In the genomic region with DNA sequence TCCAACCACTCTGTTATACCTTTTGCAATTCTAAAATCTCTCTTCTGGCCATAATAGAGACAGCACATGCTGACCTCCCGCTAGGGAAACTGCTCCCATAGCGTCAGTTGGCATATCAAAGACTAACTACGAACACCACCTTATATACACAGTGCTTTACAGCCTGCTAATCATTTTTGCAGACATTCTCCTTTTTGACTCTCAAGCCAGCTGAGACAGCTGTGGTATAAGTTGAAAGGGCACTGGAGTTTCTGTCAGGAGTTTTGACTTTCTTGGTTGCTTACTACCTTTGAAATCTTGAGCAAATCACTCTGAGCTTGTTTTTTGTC, we compare ENCODE assay signal across 13 cellular contexts.
DNase-seq lines count a peak whose midpoint lies in the region; ATAC-seq, FAIRE-seq and TF ChIP-seq lines count a peak whose summit lies in the region.
"Had no signal": no experiment of that assay in that cellular context is flagged by ENCODE, and none has a peak within 500 bp of the region (broad histone marks: within the 10 kb centered on the region; RNA-seq: fewer than 3 reads in every experiment).

No MANE protein-coding gene starts in this region.

- DNase-seq in GM12892 (ENCODE audit: insufficient read length) (no peak), SJCRH30 (no peak), left ventricle myocardium inferior (no peak), spleen (no peak)
- DNase-seq in central memory CD4-positive, alpha-beta T cell: no peak
- DNase-seq: H7, PC-9, right lobe of liver had no signal

- intact Hi-C loops in left ventricle myocardium inferior (cut with micrococcal nuclease): no loop called here
- intact Hi-C loops in spleen (cut with DNase I; ENCODE audit: low total_unique reads): no loop called here

- TF ChIP-seq CTCF in left ventricle myocardium inferior (IDR thresholded peaks at IDR 0.05; ENCODE audit: borderline replicate concordance) (no peak), spleen (IDR thresholded peaks at IDR 0.05 in 8 of 11, conservative IDR thresholded peaks at IDR 0.05 in 3 of 11) (no peak)

- ATAC-seq in GM19397 (IDR thresholded peaks at IDR 0.05; ENCODE audit: unreplicated experiment) (peak; percentile 28), HG03095 (IDR thresholded peaks at IDR 0.05; ENCODE audit: unreplicated experiment) (peak; percentile 14), GM19455 (IDR thresholded peaks at IDR 0.05; ENCODE audit: unreplicated experiment) (no peak)
- ATAC-seq: left lobe of liver had no signal

- H3K27ac ChIP-seq in SJCRH30 (peak overlapping the region; percentile 29; the same call in 1 of the 2 replicates), left ventricle myocardium inferior (replicated peaks) (no peak overlapping the region), spleen (peak overlapping the region in 3 of 8 donors; percentile 26 to 75 (median 47))
- H3K27ac ChIP-seq: BLaER1, PC-9, right lobe of liver had no signal

- H3K9me3 ChIP-seq in SJCRH30 (replicated peaks) (no peaks in the 10 kb centered on the region), left ventricle myocardium inferior (replicated peaks) (peaks cover 6% of the 10 kb centered on the region), spleen (no peaks in the 10 kb centered on the region)
- H3K9me3 ChIP-seq: BLaER1, right lobe of liver had no signal

- peaks cover 6% of the 10 kb centered on the region; the same call in 1 of the 2 replicates for H3K4me1 ChIP-seq in SJCRH30
- no peaks in the 10 kb centered on the region for H3K4me1 ChIP-seq in left ventricle myocardium inferior
- peaks cover 0 to 26% (median 16%) of the 10 kb centered on the region in 6 donors for H3K4me1 ChIP-seq in spleen
- H3K4me1 ChIP-seq: right lobe of liver had no signal

- TF ChIP-seq POLR2A in GM12892 (IDR thresholded peaks at IDR 0.05; ENCODE audit: low read depth, low read length): no peak
- TF ChIP-seq POLR2A in spleen (IDR thresholded peaks at IDR 0.05): no peak

- H3K4me3 ChIP-seq in SJCRH30: no peak overlapping the region
- H3K4me3 ChIP-seq in left ventricle myocardium inferior: no peak overlapping the region
- no peak overlapping the region for H3K4me3 ChIP-seq in spleen
- H3K4me3 ChIP-seq: BLaER1, PC-9, right lobe of liver had no signal

- no peaks in the 10 kb centered on the region for H3K27me3 ChIP-seq in SJCRH30
- peaks cover 60% of the 10 kb centered on the region for H3K27me3 ChIP-seq in left ventricle myocardium inferior (ENCODE audit: low read depth)
- H3K27me3 ChIP-seq in spleen (replicated peaks in 1 of 7): peaks cover 0 to 4% (median 0%) of the 10 kb centered on the region in 7 donors
- H3K27me3 ChIP-seq: BLaER1, right lobe of liver had no signal

- FAIRE-seq in GM12892 (lab: Jason Lieb, UNC): peak; percentile 46

- H3K36me3 ChIP-seq in SJCRH30 (no peaks in the 10 kb centered on the region), left ventricle myocardium inferior (no peaks in the 10 kb centered on the region), spleen (no peaks in the 10 kb centered on the region)
- H3K36me3 ChIP-seq: BLaER1, right lobe of liver had no signal

- 83 to 100% (median 92%) methylated on average over 3 of the region's 3 CpGs for WGBS in spleen, 5 donors
